In the genomic region with DNA sequence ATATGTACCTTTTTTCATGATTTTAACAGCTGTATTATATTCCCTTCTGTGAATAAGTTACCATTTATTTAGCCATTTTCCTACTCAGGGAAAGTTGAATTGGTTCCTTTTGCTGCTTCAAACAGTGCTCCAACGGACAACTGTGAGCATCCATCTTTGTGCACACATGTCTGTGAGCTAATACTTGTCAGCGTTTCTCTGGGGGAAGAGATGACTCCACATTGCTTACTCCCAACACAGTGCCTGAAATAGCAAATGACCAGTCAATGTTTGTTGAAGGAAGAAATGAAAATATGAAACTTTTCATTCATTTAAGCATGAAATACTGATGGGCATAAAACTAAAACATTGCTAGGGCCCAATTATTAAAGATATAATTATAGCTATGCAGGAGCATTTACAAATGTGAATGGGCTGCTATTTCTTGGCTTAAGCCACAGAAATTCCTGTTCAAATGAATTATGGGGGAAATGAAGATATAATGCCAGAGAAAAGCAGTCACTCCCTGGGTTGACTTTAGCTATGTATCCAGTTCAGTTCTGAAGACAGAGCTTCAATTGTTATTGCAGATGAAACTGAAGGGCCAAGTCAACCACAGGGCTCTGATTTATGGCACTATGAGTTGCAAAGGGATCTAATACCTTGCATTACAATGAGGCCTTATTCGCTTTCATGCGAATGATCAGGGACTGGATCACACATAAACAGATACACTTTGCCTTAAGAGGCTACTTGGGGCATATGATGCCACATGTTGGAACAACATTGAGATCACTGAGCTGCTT, we compare ENCODE assay signal across 1 cellular context.
TF ChIP-seq lines count a peak whose summit lies in the region.

No MANE protein-coding gene starts in this region.

TF ChIP-seq in K562, 482 proteins besides CTCF, POLR2A, EP300 and RAD21:
- TF ChIP-seq, protein P1, sequence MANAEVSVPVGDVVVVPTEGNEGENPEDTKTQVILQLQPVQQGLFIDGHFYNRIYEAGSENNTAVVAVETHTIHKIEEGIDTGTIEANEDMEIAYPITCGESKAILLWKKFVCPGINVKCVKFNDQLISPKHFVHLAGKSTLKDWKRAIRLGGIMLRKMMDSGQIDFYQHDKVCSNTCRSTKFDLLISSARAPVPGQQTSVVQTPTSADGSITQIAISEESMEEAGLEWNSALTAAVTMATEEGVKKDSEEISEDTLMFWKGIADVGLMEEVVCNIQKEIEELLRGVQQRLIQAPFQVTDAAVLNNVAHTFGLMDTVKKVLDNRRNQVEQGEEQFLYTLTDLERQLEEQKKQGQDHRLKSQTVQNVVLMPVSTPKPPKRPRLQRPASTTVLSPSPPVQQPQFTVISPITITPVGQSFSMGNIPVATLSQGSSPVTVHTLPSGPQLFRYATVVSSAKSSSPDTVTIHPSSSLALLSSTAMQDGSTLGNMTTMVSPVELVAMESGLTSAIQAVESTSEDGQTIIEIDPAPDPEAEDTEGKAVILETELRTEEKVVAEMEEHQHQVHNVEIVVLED (CRISPR knock-in tag; IDR thresholded peaks at IDR 0.05), result no peak
- TF ChIP-seq KAT8 (IDR thresholded peaks at IDR 0.05; ENCODE audit: low read depth) (no peak), BACH1 (tag; IDR thresholded peaks at IDR 0.05) (no peak), EWSR1 (IDR thresholded peaks at IDR 0.05; ENCODE audit: borderline replicate concordance, low read depth, partially characterized antibody) (no peak), DNMT1 (IDR thresholded peaks at IDR 0.05) (no peak), NFYB (IDR thresholded peaks at IDR 0.05; ENCODE audit: extremely low read depth, insufficient read length) (no peak), ZNF133 (CRISPR knock-in tag; IDR thresholded peaks at IDR 0.05) (no peak), NR3C1 (CRISPR knock-in tag; IDR thresholded peaks at IDR 0.05) (no peak), HNRNPL (IDR thresholded peaks at IDR 0.05; ENCODE audit: low read depth, low read length) (no peak), MAFK (IDR thresholded peaks at IDR 0.05; ENCODE audit: low read length) (no peak)
- TF ChIP-seq, protein P2, sequence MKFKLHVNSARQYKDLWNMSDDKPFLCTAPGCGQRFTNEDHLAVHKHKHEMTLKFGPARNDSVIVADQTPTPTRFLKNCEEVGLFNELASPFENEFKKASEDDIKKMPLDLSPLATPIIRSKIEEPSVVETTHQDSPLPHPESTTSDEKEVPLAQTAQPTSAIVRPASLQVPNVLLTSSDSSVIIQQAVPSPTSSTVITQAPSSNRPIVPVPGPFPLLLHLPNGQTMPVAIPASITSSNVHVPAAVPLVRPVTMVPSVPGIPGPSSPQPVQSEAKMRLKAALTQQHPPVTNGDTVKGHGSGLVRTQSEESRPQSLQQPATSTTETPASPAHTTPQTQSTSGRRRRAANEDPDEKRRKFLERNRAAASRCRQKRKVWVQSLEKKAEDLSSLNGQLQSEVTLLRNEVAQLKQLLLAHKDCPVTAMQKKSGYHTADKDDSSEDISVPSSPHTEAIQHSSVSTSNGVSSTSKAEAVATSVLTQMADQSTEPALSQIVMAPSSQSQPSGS (CRISPR knock-in tag; IDR thresholded peaks at IDR 0.05), result no peak
- TF ChIP-seq, protein P3, sequence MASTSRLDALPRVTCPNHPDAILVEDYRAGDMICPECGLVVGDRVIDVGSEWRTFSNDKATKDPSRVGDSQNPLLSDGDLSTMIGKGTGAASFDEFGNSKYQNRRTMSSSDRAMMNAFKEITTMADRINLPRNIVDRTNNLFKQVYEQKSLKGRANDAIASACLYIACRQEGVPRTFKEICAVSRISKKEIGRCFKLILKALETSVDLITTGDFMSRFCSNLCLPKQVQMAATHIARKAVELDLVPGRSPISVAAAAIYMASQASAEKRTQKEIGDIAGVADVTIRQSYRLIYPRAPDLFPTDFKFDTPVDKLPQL (IDR thresholded peaks at IDR 0.05; ENCODE audit: extremely low read depth, insufficient read length), result no peak
- TF ChIP-seq, protein P4, sequence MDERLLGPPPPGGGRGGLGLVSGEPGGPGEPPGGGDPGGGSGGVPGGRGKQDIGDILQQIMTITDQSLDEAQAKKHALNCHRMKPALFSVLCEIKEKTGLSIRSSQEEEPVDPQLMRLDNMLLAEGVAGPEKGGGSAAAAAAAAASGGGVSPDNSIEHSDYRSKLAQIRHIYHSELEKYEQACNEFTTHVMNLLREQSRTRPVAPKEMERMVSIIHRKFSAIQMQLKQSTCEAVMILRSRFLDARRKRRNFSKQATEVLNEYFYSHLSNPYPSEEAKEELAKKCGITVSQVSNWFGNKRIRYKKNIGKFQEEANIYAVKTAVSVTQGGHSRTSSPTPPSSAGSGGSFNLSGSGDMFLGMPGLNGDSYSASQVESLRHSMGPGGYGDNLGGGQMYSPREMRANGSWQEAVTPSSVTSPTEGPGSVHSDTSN (CRISPR knock-in tag; IDR thresholded peaks at IDR 0.05; ENCODE audit: low read depth), result no peak
- TF ChIP-seq, protein P4 (tag; conservative IDR thresholded peaks at IDR 0.05; ENCODE audit: low read depth), result no peak
